ENCODE assay signal across 1 cellular context in genomic region chr17:81046770-81047359, GRCh38.
TF ChIP-seq lines count a peak whose summit lies in the region.

No MANE protein-coding gene starts in this region.

TF ChIP-seq in HEK293, 187 proteins besides CTCF, POLR2A, EP300 and RAD21 (continued from another document):
- TF ChIP-seq ZBTB11 (tag by site-specific recombination; conservative IDR thresholded peaks at IDR 0.05; ENCODE audit: low read depth) (no peak), ZNF202 (tag by site-specific recombination; IDR thresholded peaks at IDR 0.05; ENCODE audit: borderline replicate concordance) (no peak), ZSCAN4 (tag by site-specific recombination; IDR thresholded peaks at IDR 0.05) (no peak), EGR2 (tag by site-specific recombination; IDR thresholded peaks at IDR 0.05; ENCODE audit: low read depth) (peak; percentile 50; the same call in 1 of the 2 replicates)
